ENCODE assay signal across 15 cellular contexts in the genomic region with DNA sequence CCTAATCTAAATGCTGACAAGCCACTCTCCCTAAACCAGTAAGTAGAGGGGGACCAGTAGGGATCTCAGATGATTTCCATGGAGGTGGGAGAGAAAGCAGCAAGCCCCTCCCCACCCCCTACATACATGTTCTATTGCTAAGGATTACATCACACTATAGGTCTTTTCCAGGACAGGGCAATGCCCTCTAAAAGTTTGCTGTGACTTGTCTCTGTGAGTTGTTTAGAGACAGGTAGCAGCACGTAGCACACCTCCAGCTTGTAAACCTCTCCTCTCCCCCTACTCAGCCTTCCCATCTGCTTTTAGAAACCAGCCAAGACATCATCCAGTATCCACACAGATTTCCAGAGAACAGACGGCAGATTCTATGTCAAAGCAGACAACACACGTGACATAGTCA. TPM values are rescaled to one million over a fixed set of nuclear protein-coding genes. Genes with fewer than 3 reads are reported as not detected.
DNase-seq lines count a peak whose midpoint lies in the region; ATAC-seq, FAIRE-seq and TF ChIP-seq lines count a peak whose summit lies in the region.
"Had no signal": no experiment of that assay in that cellular context is flagged by ENCODE, and none has a peak within 500 bp of the region (broad histone marks: within the 10 kb centered on the region; RNA-seq: fewer than 3 reads in every experiment).

No MANE protein-coding gene starts in this region.

- intact Hi-C loops in pancreas (cut with DNase I), result no loop called here

- no peaks in the 10 kb centered on the region for H3K9me3 ChIP-seq in keratinocyte (ENCODE audit: control insufficient read depth, low read depth, low read length)
- no peaks in the 10 kb centered on the region for H3K9me3 ChIP-seq in pancreas

- H3K27ac ChIP-seq in keratinocyte (ENCODE audit: control insufficient read depth, insufficient read depth, low read length) (peak overlapping the region; percentile 96), pancreas (no peak overlapping the region)
- H3K27ac ChIP-seq: BLaER1 treated with 17β-estradiol and CSF1 and Interleukin-3, amounts not matched to agents 10 nM and 100 nM had no signal

- H3K4me3 ChIP-seq in bronchial epithelial cell (ENCODE audit: low read depth, low read length), result no peak overlapping the region
- peak overlapping the region in 1 of 3 experiments; percentile 22 for H3K4me3 ChIP-seq in keratinocyte (ENCODE audit: control insufficient read depth in 2 of 3, extremely low read depth in 1 of 3, insufficient read depth in 2 of 3, low read depth in 1 of 3, low read length in 3 of 3)
- no peak overlapping the region for H3K4me3 ChIP-seq in pancreas
- H3K4me3 ChIP-seq: BLaER1 treated with 17β-estradiol and CSF1 and Interleukin-3, amounts not matched to agents 10 nM and 100 nM had no signal

- H4K20me1 ChIP-seq in keratinocyte (ENCODE audit: control insufficient read depth, extremely low read depth, insufficient read depth, low read length), result no peaks in the 10 kb centered on the region
- H4K20me1 ChIP-seq: BLaER1 treated with 17β-estradiol and CSF1 and Interleukin-3, amounts not matched to agents 10 nM and 100 nM had no signal

- dilution Hi-C loops in keratinocyte (cut with MboI; ENCODE audit: extremely low pct_ligation_motif_present, low sequenced_read_pairs), result no loop called here

- ATAC-seq in pancreas, result no peak

- DNase-seq in NCI-H2171 treated with DMSO at 0.1 percent for 48 hours (lab: John Stamatoyannopoulos, UW), result peak; percentile 60
- DNase-seq in NCI-H2171 (lab: John Stamatoyannopoulos, UW), result no peak
- DNase-seq in bronchial epithelial cell (ENCODE audit: low read depth), result peak; percentile 86
- DNase-seq in keratinocyte (ENCODE audit: low read depth, low spot score), result peak; percentile 41
- no peak for DNase-seq in pancreas
- DNase-seq in activated effector memory CD4-positive, alpha-beta T cell treated with Interleukin-2 at 50 U/mL for 16 hours, result no peak
- DNase-seq in mesenteric fat pad (ENCODE audit: low spot score), result no peak
- DNase-seq in SW 1271 (lab: John Stamatoyannopoulos, UW), result no peak
- DNase-seq: 8988T, H7, NCI-H510A, NCI-H82 had no signal

- peaks cover 41% of the 10 kb centered on the region for H3K4me1 ChIP-seq in keratinocyte (ENCODE audit: control insufficient read depth, extremely low read depth, insufficient read depth, low read length)
- H3K4me1 ChIP-seq in pancreas, result no peaks in the 10 kb centered on the region

- FAIRE-seq in bronchial epithelial cell (lab: Jason Lieb, UNC), result no peak
- FAIRE-seq in keratinocyte (lab: Jason Lieb, UNC), result no peak
- no peak for FAIRE-seq in pancreas (lab: Jason Lieb, UNC)

- WGBS in pancreas, 2 donors, result 83 to 84% methylated on average over 3 of the region's 3 CpGs

- H3K79me2 ChIP-seq in keratinocyte (ENCODE audit: control insufficient read depth, insufficient read depth, low read length), result no peaks in the 10 kb centered on the region

- peak overlapping the region; percentile 73 for H3K9ac ChIP-seq in keratinocyte (ENCODE audit: control insufficient read depth, extremely low read depth, insufficient read depth, low read length)
- H3K9ac ChIP-seq: BLaER1 treated with 17β-estradiol and CSF1 and Interleukin-3, amounts not matched to agents 10 nM and 100 nM had no signal

- H3K4me2 ChIP-seq in keratinocyte (ENCODE audit: control insufficient read depth, extremely low read depth, insufficient read depth, low read depth, low read length), result peak overlapping the region; percentile 70
- H3K4me2 ChIP-seq: BLaER1 treated with 17β-estradiol and CSF1 and Interleukin-3, amounts not matched to agents 10 nM and 100 nM had no signal

- TF ChIP-seq CTCF in bronchial epithelial cell (IDR thresholded peaks at IDR 0.05; ENCODE audit: insufficient read depth, low read length, severe bottlenecking) (no peak), keratinocyte (optimal IDR thresholded peaks at IDR 0.05 in 1 of 3, IDR thresholded peaks at IDR 0.05 in 1 of 3, conservative IDR thresholded peaks at IDR 0.05 in 1 of 3; ENCODE audit: extremely low read depth in 1 of 3, insufficient read depth in 2 of 3, low read length in 3 of 3) (no peak), pancreas (IDR thresholded peaks at IDR 0.05) (no peak)

- H2AFZ ChIP-seq in keratinocyte (ENCODE audit: control insufficient read depth, low read length), result peak overlapping the region; percentile 82

- no peaks in the 10 kb centered on the region for H3K9me1 ChIP-seq in keratinocyte (ENCODE audit: control insufficient read depth, extremely low read depth, insufficient read depth, low read length)

- H3K27me3 ChIP-seq in bronchial epithelial cell (ENCODE audit: control insufficient read depth, insufficient read depth, low read length) (no peaks in the 10 kb centered on the region), keratinocyte (ENCODE audit: control insufficient read depth, extremely low read depth, insufficient read depth, low read length) (no peaks in the 10 kb centered on the region), pancreas (no peaks in the 10 kb centered on the region)
- H3K27me3 ChIP-seq: BLaER1 treated with 17β-estradiol and CSF1 and Interleukin-3, amounts not matched to agents 10 nM and 100 nM had no signal

- H3K36me3 ChIP-seq in bronchial epithelial cell (ENCODE audit: control insufficient read depth, insufficient read depth, low read length) (no peaks in the 10 kb centered on the region), keratinocyte (ENCODE audit: control insufficient read depth in 2 of 2, extremely low read depth in 1 of 2, insufficient read depth in 2 of 2, low read length in 2 of 2) (no peaks in the 10 kb centered on the region), pancreas (no peaks in the 10 kb centered on the region)
- H3K36me3 ChIP-seq: BLaER1 treated with 17β-estradiol and CSF1 and Interleukin-3, amounts not matched to agents 10 nM and 100 nM had no signal

RNA-seq across cellular contexts. Expression of gene PPP1R3C, which starts 58.4 kb away (rescaled TPM):
- 17.4 and 39.8 TPM in 2 replicates for total RNA-seq in bronchial epithelial cell
- 3.2 to 8.9 TPM (median 7.3 TPM) in 3 replicates for polyA plus RNA-seq in keratinocyte
- polyA plus RNA-seq in keratinocyte (2011; ENCODE audit: low read depth), result 2.5 TPM
- polyA plus RNA-seq in keratinocyte (2011; cell fraction: cytosol; rRNA removed), result 3.6 and 5.0 TPM in 2 replicates
- 8.2 and 8.5 TPM in 2 replicates for polyA plus RNA-seq in keratinocyte (2011; cell fraction: nucleus; rRNA removed)
- polyA plus RNA-seq in keratinocyte (2012; ENCODE audit: low replicate concordance), result 3.0 and 9.3 TPM in 2 replicates
- 1.4 to 15.8 TPM (median 9.8 TPM) in 3 replicates for polyA minus RNA-seq in keratinocyte
- 4.6 TPM for polyA minus RNA-seq in keratinocyte (2011; cell fraction: cytosol; rRNA and poly(A)+ RNA removed)
- 6.4 and 11.6 TPM in 2 replicates for polyA minus RNA-seq in keratinocyte (2011; cell fraction: nucleus; rRNA and poly(A)+ RNA removed)
- 10 to 100 TPM in 5 of 6 donors, 1 to 10 TPM in 1; 7.1 to 27.5 (median 17.3) TPM for total RNA-seq in pancreas
- 1 to 10 TPM; 3.8 to 5.8 TPM for polyA plus RNA-seq in pancreas
- total RNA-seq in mesenteric fat pad, result 3.0 TPM
- total RNA-seq: RPMI7951 had no signal
- polyA plus RNA-seq: IgD-negative memory B cell had no signal

Comparison
In these comparisons a context has a peak if more than half of its experiments do, and no peak if none do; other contexts are left out.
1. DNase-seq: peak in NCI-H2171 treated with DMSO at 0.1 percent for 48 hours (single experiment), bronchial epithelial cell (single experiment) and keratinocyte (single experiment); none in NCI-H2171 (single experiment), pancreas (0 of 6), activated effector memory CD4-positive, alpha-beta T cell treated with Interleukin-2 at 50 U/mL for 16 hours (single experiment), mesenteric fat pad (single experiment) and SW 1271 (0 of 2).